In the genomic region with DNA sequence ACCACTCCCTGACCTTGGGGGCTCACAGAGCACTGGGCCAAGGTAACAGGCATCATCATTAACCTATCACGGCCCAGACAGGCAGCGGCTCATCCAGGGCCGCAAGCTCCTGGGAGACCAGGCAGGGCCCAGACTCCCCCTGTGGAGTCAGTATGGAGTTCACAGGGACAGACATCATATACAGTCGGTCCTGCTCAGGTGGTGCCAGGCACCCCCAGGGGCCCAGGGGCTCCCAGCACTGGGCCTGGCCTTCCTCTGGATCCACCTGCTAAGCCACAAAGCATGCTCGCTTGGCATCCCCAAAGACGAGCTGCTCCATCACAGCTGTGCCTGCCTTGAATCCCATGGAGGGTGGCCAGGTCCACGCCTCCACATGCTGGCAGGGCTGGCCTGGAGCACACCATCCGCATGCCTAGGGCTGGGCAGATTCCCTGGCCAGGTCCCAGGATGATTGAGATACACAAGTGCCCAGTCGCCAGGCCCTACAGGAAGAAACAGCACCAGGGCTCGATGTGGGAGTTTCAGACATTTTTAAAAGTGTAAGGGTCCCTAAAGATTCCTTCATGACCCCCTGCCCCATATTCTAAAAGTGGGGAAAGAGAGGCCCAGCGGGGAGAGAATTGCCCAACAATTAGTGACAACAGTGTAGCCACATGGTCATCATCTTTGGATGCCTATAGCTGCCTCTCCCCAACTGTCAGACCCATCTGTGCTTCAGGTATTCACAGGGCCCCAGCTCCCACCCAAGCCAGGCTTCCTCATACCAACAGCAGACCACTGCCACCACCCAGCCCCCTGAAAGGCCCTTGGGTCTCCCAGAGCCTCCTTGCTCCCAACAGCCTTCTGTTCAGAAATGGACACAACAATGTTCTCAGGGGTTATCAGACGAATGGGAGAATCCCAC, we compare ENCODE assay signal across 13 cellular contexts. TPM values are rescaled to one million over a fixed set of nuclear protein-coding genes. Genes with fewer than 3 reads are reported as not detected.
DNase-seq lines count a peak whose midpoint lies in the region; ATAC-seq and TF ChIP-seq lines count a peak whose summit lies in the region.
"Had no signal": no experiment of that assay in that cellular context is flagged by ENCODE, and none has a peak within 500 bp of the region (broad histone marks: within the 10 kb centered on the region; RNA-seq: fewer than 3 reads in every experiment).

No MANE protein-coding gene starts in this region.

- H3K36me3 ChIP-seq in parathyroid adenoma (ENCODE audit: control insufficient read depth, insufficient read depth, low read length) = no peaks in the 10 kb centered on the region
- H3K36me3 ChIP-seq in CD8-positive, alpha-beta T cell (ENCODE audit: insufficient read depth, low read length) = no peaks in the 10 kb centered on the region
- H3K36me3 ChIP-seq: HAP-1 had no signal

- H3K4me1 Mint-ChIP-seq in CD8-positive, alpha-beta T cell (ENCODE audit: low read depth) = peaks cover 52% of the 10 kb centered on the region

- ATAC-seq in Right ventricle myocardium superior (ENCODE audit: poor library complexity) = peak; percentile 57
- ATAC-seq in CD8-positive, alpha-beta T cell = no peak
- no peak for ATAC-seq in GM21360 (IDR thresholded peaks at IDR 0.05; ENCODE audit: unreplicated experiment)
- no peak for ATAC-seq in GM21423 (IDR thresholded peaks at IDR 0.05; ENCODE audit: unreplicated experiment)
- ATAC-seq: activated T-cell treated with anti-CD3 and anti-CD28 coated beads, Interleukin-2, amount 50 U/mL, for 72 hours had no signal

- H3K36me3 Mint-ChIP-seq in CD8-positive, alpha-beta T cell = peaks cover 9% of the 10 kb centered on the region

- CTCF ChIA-PET in CD8-positive, alpha-beta T cell (lab: Charles Lee) = interaction anchor here (0.9 to 1.9 kb wide), 3 partner anchors 31 to 44 kb away, joined by 3 to 5 read pairs (median 4); no protein-coding TSS in a partner anchor

- no peak overlapping the region for H3K4me2 ChIP-seq in parathyroid adenoma (ENCODE audit: low read length)

- no peaks in the 10 kb centered on the region for H3K9me3 Mint-ChIP-seq in CD8-positive, alpha-beta T cell

- no peak overlapping the region for H3K9ac ChIP-seq in parathyroid adenoma

- H3K4me1 ChIP-seq in parathyroid adenoma = peaks cover 4% of the 10 kb centered on the region
- H3K4me1 ChIP-seq in CD8-positive, alpha-beta T cell (ENCODE audit: insufficient read depth, low read length) = peaks cover 25% of the 10 kb centered on the region

- no peak overlapping the region for H2AFZ ChIP-seq in parathyroid adenoma

- no peaks in the 10 kb centered on the region for H3K27me3 Mint-ChIP-seq in CD8-positive, alpha-beta T cell (ENCODE audit: low read depth)
- H3K27me3 Mint-ChIP-seq: type B pancreatic cell had no signal

- TF ChIP-seq CTCF in AG10803 (conservative IDR thresholded peaks at IDR 0.05; ENCODE audit: low read length) (no peak), parathyroid adenoma (IDR thresholded peaks at IDR 0.05) (no peak)
- no peak for TF ChIP-seq CTCF in CD8-positive, alpha-beta T cell (IDR thresholded peaks at IDR 0.05)

- peak; percentile 76 for DNase-seq in AG10803 (ENCODE audit: low read depth)
- DNase-seq in NCI-H446 (lab: John Stamatoyannopoulos, UW) = peak; percentile 58 to 85
- peak; percentile 91 for DNase-seq in Right ventricle myocardium superior
- DNase-seq in CD8-positive, alpha-beta T cell = no peak
- no peak for DNase-seq in iPS-NIHi11 (ENCODE audit: low spot score)
- DNase-seq: activated T-cell treated with anti-CD3 and anti-CD28 coated beads, Interleukin-2, amount 50 U/mL, for 72 hours; kidney glomerular epithelial cell; stimulated activated CD4-positive, alpha-beta T cell treated with anti-CD3 and anti-CD28 coated beads, Interleukin-15, amount 100 ng/mL, for 24 hours had no signal

- no peak overlapping the region for H3K27ac ChIP-seq in parathyroid adenoma
- no peak overlapping the region for H3K27ac ChIP-seq in CD8-positive, alpha-beta T cell (ENCODE audit: low read depth, low read length)

- no peaks in the 10 kb centered on the region for H3K9me3 ChIP-seq in parathyroid adenoma (ENCODE audit: control insufficient read depth, low read length)
- H3K9me3 ChIP-seq in CD8-positive, alpha-beta T cell (ENCODE audit: low read length) = no peaks in the 10 kb centered on the region
- H3K9me3 ChIP-seq: HAP-1 had no signal

- H3K4me3 ChIP-seq in AG10803 (ENCODE audit: low read length) (no peak overlapping the region), parathyroid adenoma (ENCODE audit: low read depth, low read length) (peak overlapping the region; percentile 5)
- no peak overlapping the region for H3K4me3 ChIP-seq in CD8-positive, alpha-beta T cell (ENCODE audit: low read depth, low read length)
- H3K4me3 ChIP-seq: HAP-1 had no signal

- H3K27me3 ChIP-seq in parathyroid adenoma (ENCODE audit: control insufficient read depth, insufficient read depth, low read length) = no peaks in the 10 kb centered on the region
- H3K27me3 ChIP-seq in CD8-positive, alpha-beta T cell (ENCODE audit: insufficient read depth, low read length) = no peaks in the 10 kb centered on the region

- H3K4me3 Mint-ChIP-seq in CD8-positive, alpha-beta T cell = no peak overlapping the region
- H3K4me3 Mint-ChIP-seq: activated T-cell treated with anti-CD3 and anti-CD28 coated beads, Interleukin-2, amount 50 U/mL, for 72 hours had no signal

- POLR2A ChIA-PET in CD8-positive, alpha-beta T cell (lab: Charles Lee) = no interaction called here

- H3K79me2 ChIP-seq in parathyroid adenoma = peaks cover 23% of the 10 kb centered on the region

- H3K27ac Mint-ChIP-seq in CD8-positive, alpha-beta T cell = no peak overlapping the region
- H3K27ac Mint-ChIP-seq: activated T-cell treated with anti-CD3 and anti-CD28 coated beads, Interleukin-2, amount 50 U/mL, for 72 hours; type B pancreatic cell had no signal

- intact Hi-C loops in Right ventricle myocardium superior (cut with DNase I) = loop anchor here (10.0 kb wide), 1 partner anchor 45 kb away; no protein-coding TSS in a partner anchor
- intact Hi-C loops in CD8-positive, alpha-beta T cell (cut with DNase I, micrococcal nuclease) = loop anchor here (5.0 to 10.0 kb wide), 4 partner anchors 205 to 1497 kb away; a partner anchor contains a TSS

RNA-seq across cellular contexts. Expression of a gene that starts 4.4 kb away (rescaled TPM):
- 33.2 TPM for total RNA-seq in Right ventricle myocardium superior
- 10 to 100 TPM; 15.1 to 15.6 TPM for total RNA-seq in CD8-positive, alpha-beta T cell

Comparison
In these comparisons a context has a peak if more than half of its experiments do, and no peak if none do; other contexts are left out.
1. DNase-seq: peak in AG10803 (single experiment), NCI-H446 (2 of 2) and Right ventricle myocardium superior (single experiment); none in CD8-positive, alpha-beta T cell (0 of 7) and iPS-NIHi11 (single experiment).